In the genomic region with DNA sequence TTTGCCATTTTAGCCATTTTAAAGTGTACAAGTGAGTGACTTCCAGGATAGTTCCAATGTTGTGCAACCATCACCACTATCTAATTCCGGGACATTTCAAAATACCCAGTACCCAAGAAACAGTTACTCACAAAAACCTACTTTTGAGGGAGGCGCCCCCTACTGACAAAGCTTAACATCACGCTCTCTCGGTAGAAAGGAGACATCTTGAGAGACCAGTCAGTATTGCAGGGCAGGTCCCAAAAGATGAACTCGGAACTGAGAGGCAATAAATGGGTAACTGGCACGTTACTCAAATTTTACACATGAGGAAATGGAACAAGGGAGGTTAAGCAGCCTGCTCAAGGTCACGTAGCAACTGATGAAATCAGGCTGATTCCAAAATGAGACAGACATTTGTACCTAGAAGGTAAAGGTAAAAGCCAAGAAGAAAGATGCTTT, we compare ENCODE assay signal across 8 cellular contexts. TPM values are rescaled to one million over a fixed set of nuclear protein-coding genes. Genes with fewer than 3 reads are reported as not detected.
DNase-seq lines count a peak whose midpoint lies in the region; ATAC-seq, FAIRE-seq and TF ChIP-seq lines count a peak whose summit lies in the region.

No MANE protein-coding gene starts in this region.

- POLR2A ChIA-PET in CD4-positive, alpha-beta memory T cell (lab: Charles Lee; ENCODE audit: partially characterized antibody), result interaction anchor here (0.7 to 1.8 kb wide), 2 partner anchors 8 to 146 kb away, joined by 3 to 6 read pairs; no protein-coding TSS in a partner anchor
- POLR2A ChIA-PET in GM12878 (lab: Charles Lee), result interaction anchor here (0.6 to 3.5 kb wide), 4 partner anchors 11 to 266 kb away, joined by 3 to 13 read pairs (median 4); no protein-coding TSS in a partner anchor

- CTCF ChIA-PET in CD4-positive, alpha-beta memory T cell (lab: Charles Lee; ENCODE audit: partially characterized antibody), result interaction anchor here (0.7 to 14.6 kb wide), 17 partner anchors 8 to 1014 kb away, joined by 3 to 233 read pairs (median 7); a partner anchor contains a TSS
- CTCF ChIA-PET in GM12878 (lab: Yijun Ruan, JAX), result interaction anchor here (0.6 to 18.2 kb wide), 51 partner anchors 10 to 994 kb away, joined by 3 to 680 read pairs (median 4); a partner anchor contains a TSS

- SMC1A ChIA-PET in GM12878 (lab: Charles Lee; ENCODE audit: uncharacterized antibody, unreplicated experiment), result interaction anchor here (0.6 to 29.3 kb wide), 20 partner anchors 10 to 419 kb away, joined by 3 to 972 read pairs (median 4); a partner anchor contains a TSS

- intact Hi-C loops in CD4-positive, alpha-beta memory T cell (cut with micrococcal nuclease), result loop anchor here (1.0 to 5.0 kb wide), 3 partner anchors 52 to 146 kb away; a partner anchor contains a TSS
- intact Hi-C loops in GM12878 (cut with micrococcal nuclease; ENCODE audit: unreplicated experiment), result loop anchor here (1.0 to 10.0 kb wide), 2 partner anchors 146 to 994 kb away; no protein-coding TSS in a partner anchor

- H4K20me1 ChIP-seq in SU-DHL-6 (ENCODE audit: low read depth, low read length), result no peaks in the 10 kb centered on the region
- no peaks in the 10 kb centered on the region for H4K20me1 ChIP-seq in GM12878 (ENCODE audit: control insufficient read depth, insufficient read depth)

- RAD21 ChIA-PET in GM12878 (lab: Charles Lee; ENCODE audit: unreplicated experiment), result interaction anchor here (1.1 to 19.6 kb wide), 9 partner anchors 8 to 147 kb away, joined by 3 to 322 read pairs (median 5); a partner anchor contains a TSS

- no peaks in the 10 kb centered on the region for H3F3A ChIP-seq in SU-DHL-6 (ENCODE audit: insufficient read depth)

- peak; percentile 87 for TF ChIP-seq RAD21 in GM12878 (IDR thresholded peaks at IDR 0.05; ENCODE audit: insufficient read depth, low read depth, low read length)

- H3K36me3 Mint-ChIP-seq in CD4-positive, alpha-beta memory T cell, result no peaks in the 10 kb centered on the region

- in situ Hi-C loops in GM12878 (cut with MboI), result loop anchor here (10.0 kb wide), 1 partner anchor 984 kb away; no protein-coding TSS in a partner anchor

- H3K4me3 Mint-ChIP-seq in CD4-positive, alpha-beta memory T cell, result no peak overlapping the region

- no peak overlapping the region for H3K9ac ChIP-seq in SU-DHL-6 (ENCODE audit: low read length)
- H3K9ac ChIP-seq in GM12878 (ENCODE audit: control insufficient read depth, insufficient read depth, low read length), result no peak overlapping the region

- H3K9me2 ChIP-seq in SU-DHL-6 (replicated peaks; ENCODE audit: insufficient read depth, low read length), result no peaks in the 10 kb centered on the region

- ATAC-seq in GM12878, result peak; percentile 98

- H3K79me2 ChIP-seq in SU-DHL-6 (ENCODE audit: insufficient read depth, low read length) (no peaks in the 10 kb centered on the region), GM12878 (ENCODE audit: control insufficient read depth, insufficient read depth, low read length) (no peaks in the 10 kb centered on the region)

- no peak for TF ChIP-seq EP300 in GM12878 (IDR thresholded peaks at IDR 0.05; ENCODE audit: borderline replicate concordance in 1 of 2, control insufficient read depth in 1 of 2, low read depth in 2 of 2, low read length in 2 of 2)

- no peak overlapping the region for H3K27ac ChIP-seq in CD4-positive, alpha-beta memory T cell (ENCODE audit: low read depth, low read length)
- peak overlapping the region; percentile 58 for H3K27ac ChIP-seq in SU-DHL-6 (ENCODE audit: low read depth, low read length)
- no peak overlapping the region for H3K27ac ChIP-seq in GM12878 (ENCODE audit: control insufficient read depth, insufficient read depth)

- H3K36me3 ChIP-seq in CD4-positive, alpha-beta memory T cell (ENCODE audit: insufficient read depth, low read length), result no peaks in the 10 kb centered on the region
- H3K36me3 ChIP-seq in SU-DHL-6 (ENCODE audit: low read length), result no peaks in the 10 kb centered on the region
- H3K36me3 ChIP-seq in GM12878 (ENCODE audit: control insufficient read depth in 2 of 2, insufficient read depth in 2 of 2, low read length in 1 of 2), result no peaks in the 10 kb centered on the region

- FAIRE-seq in GM19239 (lab: Jason Lieb, UNC) (peak; percentile 93), GM12878 (lab: Jason Lieb, UNC) (peak; percentile 95)

- no peaks in the 10 kb centered on the region for H3K9me3 ChIP-seq in CD4-positive, alpha-beta memory T cell (ENCODE audit: control insufficient read depth in 1 of 2, low read length in 2 of 2)
- H3K9me3 ChIP-seq in SU-DHL-6 (ENCODE audit: insufficient read depth, low read length), result no peaks in the 10 kb centered on the region
- H3K9me3 ChIP-seq in GM12878 (replicated peaks; ENCODE audit: control insufficient read depth, insufficient read depth, low read length), result no peaks in the 10 kb centered on the region

- TF ChIP-seq POLR2A in GM12878 (IDR thresholded peaks at IDR 0.05; ENCODE audit: low read depth, low read length), result no peak

- TF ChIP-seq CTCF in SU-DHL-6 (IDR thresholded peaks at IDR 0.05; ENCODE audit: insufficient read depth, low read length, poor library complexity, severe bottlenecking) (peak; percentile 94), GM12878 (IDR thresholded peaks at IDR 0.05 in 2 of 3, conservative IDR thresholded peaks at IDR 0.05 in 1 of 3; ENCODE audit: control insufficient read depth in 2 of 3, extremely low read depth in 1 of 3, insufficient read depth in 1 of 3, low read depth in 3 of 3, low read length in 3 of 3) (peak; percentile 82 to 96 (median 92))

- no peak overlapping the region for H3K27ac Mint-ChIP-seq in CD4-positive, alpha-beta memory T cell

- no peaks in the 10 kb centered on the region for H3K9me3 Mint-ChIP-seq in CD4-positive, alpha-beta memory T cell

- H3K27me3 ChIP-seq in CD4-positive, alpha-beta memory T cell (ENCODE audit: insufficient read depth, low read length), result no peaks in the 10 kb centered on the region
- H3K27me3 ChIP-seq in SU-DHL-6 (ENCODE audit: low read length) (no peaks in the 10 kb centered on the region), GM12878 (replicated peaks in 1 of 2; ENCODE audit: control insufficient read depth in 2 of 2, insufficient read depth in 2 of 2, low read length in 1 of 2) (no peaks in the 10 kb centered on the region)

- peak overlapping the region; percentile 56 for H2AFZ ChIP-seq in SU-DHL-6 (ENCODE audit: low read depth, low read length, severe bottlenecking)
- peak overlapping the region; percentile 68 for H2AFZ ChIP-seq in GM12878 (ENCODE audit: control insufficient read depth, low read depth, low read length)

- peaks cover 3 to 10% of the 10 kb centered on the region in 2 donors for H3K27me3 Mint-ChIP-seq in CD4-positive, alpha-beta memory T cell

- H3K4me1 ChIP-seq in CD4-positive, alpha-beta memory T cell (ENCODE audit: insufficient read depth, low read length), result no peaks in the 10 kb centered on the region
- H3K4me1 ChIP-seq in GM12878 (ENCODE audit: control insufficient read depth, insufficient read depth, low read length), result peaks cover 6% of the 10 kb centered on the region; the same call in 1 of the 2 replicates

- no TSS peak for BruUV-seq in GM12878 (replicated peaks; lab: Mats Ljungman, UMichigan)

- under 1% methylated on average over 7 of the region's 7 CpGs for WGBS in GM12878 (ENCODE audit: insufficient coverage, insufficient replicate concordance, low lambda C conversion rate, missing lambda C conversion rate)

- DNase-seq in CD4-positive, alpha-beta memory T cell, result peak in 4 of 5 donors; percentile 33 to 41 (median 40)
- DNase-seq in GM19239 (ENCODE audit: insufficient read length, low spot score) (no peak), HK-2 (ENCODE audit: unreplicated experiment) (peak; percentile 27), GM12878 (ENCODE audit: low read depth, low spot score) (no peak), left kidney (ENCODE audit: low read depth, low spot score) (peak; percentile 53), OCI-M2 (lab: John Stamatoyannopoulos, UW; ENCODE audit: unreplicated experiment) (no peak)
- peak; percentile 86 for DNase-seq in stimulated activated CD8-positive, alpha-beta memory T cell treated with anti-CD3 and anti-CD28 coated beads, Interleukin-4, amount 100 ng/mL, for 48 hours

- no peaks in the 10 kb centered on the region for H3K4me1 Mint-ChIP-seq in CD4-positive, alpha-beta memory T cell

- H3K4me3 ChIP-seq in CD4-positive, alpha-beta memory T cell (ENCODE audit: low read length in 2 of 2), result no peak overlapping the region
- H3K4me3 ChIP-seq in SU-DHL-6 (ENCODE audit: insufficient read depth, low read length, poor library complexity, severe bottlenecking) (no peak overlapping the region), GM12878 (no peak overlapping the region)

- H3K4me2 ChIP-seq in SU-DHL-6 (ENCODE audit: low read depth, low read length, poor library complexity, severe bottlenecking) (peak overlapping the region; percentile 3), GM12878 (ENCODE audit: control insufficient read depth, insufficient read depth) (0 out of 2 replicates have a peak overlapping the region, but pooled peaks have one; percentile 3)

TF ChIP-seq in GM12878, 131 proteins besides CTCF, POLR2A, EP300 and RAD21 (continues in another document):
- TF ChIP-seq BHLHE40 (IDR thresholded peaks at IDR 0.05; ENCODE audit: borderline replicate concordance in 1 of 2, low read depth in 2 of 2, low read length in 1 of 2) (peak; percentile 50 to 76; a peak in 2 of 4 replicates), SMC3 (IDR thresholded peaks at IDR 0.05; ENCODE audit: borderline replicate concordance, low read length) (peak; percentile 74), RFX5 (IDR thresholded peaks at IDR 0.05; ENCODE audit: low read depth, low read length) (peak; percentile 44; the same call in 1 of the 2 replicates), YY1 (IDR thresholded peaks at IDR 0.05; ENCODE audit: low read depth, low read length) (peak; percentile 88)

RNA-seq across cellular contexts. Expression of a gene that starts 50.0 kb away (rescaled TPM):
- total RNA-seq in CD4-positive, alpha-beta memory T cell, result under 1 TPM; 0.47 to 0.64 TPM
- 1 to 10 TPM in 1 of 2 donors, under 1 TPM in 1; 0.37 to 2.0 TPM for polyA plus RNA-seq in CD4-positive, alpha-beta memory T cell
- total RNA-seq in GM12878 (2013; cell fraction: nucleolus; rRNA removed), result 165 and 176 TPM in 2 replicates
- total RNA-seq in GM12878 (2014; rRNA removed) (28.7 and 31.2 TPM in 2 replicates), GM12878 (2014; rRNA removed; fragmentation: Illumina TruSeq; extraction: Trizol) (31.9 and 35.1 TPM in 2 replicates), GM12878 (2021) (165 and 169 TPM in 2 replicates)
- polyA plus RNA-seq in GM12878 (2011; ENCODE audit: low read depth), result 175 TPM
- polyA plus RNA-seq in GM12878 (2011; rRNA removed) (34.5 and 61.7 TPM in 2 replicates), GM12878 (2014; fragmentation: Illumina TruSeq; extraction: Trizol) (97.7 and 107 TPM in 2 replicates), GM12878 (2014; fragmentation: Nextera tagmentation; extraction: Ambion mirVana) (10 to 100 TPM; 13.1 to 92.7 TPM), GM12878 (2014; rRNA removed) (93.5 and 128 TPM in 2 replicates), GM12878 (2016; fragmentation: Nextera tagmentation; extraction: Ambion mirVana) (10 to 100 TPM; 71.3 to 79.7 TPM)
- polyA plus RNA-seq in GM12878 (2011; cell fraction: cytosol; rRNA removed), result 57.8 and 71.0 TPM in 2 replicates
- 98.1 and 141 TPM in 2 replicates for polyA plus RNA-seq in GM12878 (2011; cell fraction: nucleus; rRNA removed)
- polyA plus RNA-seq in GM12878 (2012), result 246 and 275 TPM in 2 replicates
- polyA minus RNA-seq in GM12878 (2011; rRNA and poly(A)+ RNA removed), result 70.5 and 86.6 TPM in 2 replicates
- polyA minus RNA-seq in GM12878 (2011; cell fraction: cytosol; rRNA and poly(A)+ RNA removed), result 55.2 and 55.6 TPM in 2 replicates
- polyA minus RNA-seq in GM12878 (2011; cell fraction: nucleus; rRNA and poly(A)+ RNA removed), result 48.6 and 100 TPM in 2 replicates

Comparison
In these comparisons a context has a peak if more than half of its experiments do, and no peak if none do; other contexts are left out.
1. DNase-seq: peak in CD4-positive, alpha-beta memory T cell (4 of 5), HK-2 (single experiment), left kidney (single experiment) and stimulated activated CD8-positive, alpha-beta memory T cell treated with anti-CD3 and anti-CD28 coated beads, Interleukin-4, amount 100 ng/mL, for 48 hours (single experiment); none in GM19239 (single experiment), GM12878 (single experiment) and OCI-M2 (single experiment).
2. RNA of a gene that starts 50.0 kb away (total RNA-seq): 28.7 to 176 TPM in GM12878; 0.47 to 0.64 TPM in CD4-positive, alpha-beta memory T cell; every median in the first group is over 10 times any median in the second.